ENCODE assay signal across 15 cellular contexts in the genomic region with DNA sequence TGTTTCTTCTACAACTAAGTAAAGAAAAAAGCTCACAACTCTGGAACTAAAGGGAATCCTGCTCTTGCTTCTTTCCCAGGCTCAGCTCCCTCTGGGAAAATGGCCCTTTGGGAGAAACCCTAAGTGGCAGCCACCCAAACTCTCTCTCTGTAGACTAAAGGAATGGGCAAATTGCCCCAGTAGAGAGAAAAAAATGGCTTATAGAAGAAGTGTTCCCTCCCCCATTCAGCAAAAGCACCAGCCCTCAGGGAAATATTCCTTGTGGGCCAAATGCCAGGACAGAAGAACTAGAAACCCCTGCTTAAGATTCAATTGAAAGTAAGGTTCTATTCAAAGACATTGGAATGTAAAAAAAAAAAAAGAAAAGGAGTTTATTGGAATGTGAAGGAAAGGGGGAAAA.
DNase-seq lines count a peak whose midpoint lies in the region; ATAC-seq, FAIRE-seq and TF ChIP-seq lines count a peak whose summit lies in the region.
"Had no signal": no experiment of that assay in that cellular context is flagged by ENCODE, and none has a peak within 500 bp of the region (broad histone marks: within the 10 kb centered on the region; RNA-seq: fewer than 3 reads in every experiment).

No MANE protein-coding gene starts in this region.

- intact Hi-C loops in kidney (cut with DNase I) = no loop called here

- H2AFZ ChIP-seq in neural progenitor cell (replicated peaks) = peak overlapping the region; percentile 21

- H3K9me3 ChIP-seq in neural progenitor cell (ENCODE audit: low read depth) (no peaks in the 10 kb centered on the region), kidney (ENCODE audit: control insufficient read depth in 1 of 2, low read length in 2 of 2) (no peaks in the 10 kb centered on the region)
- H3K9me3 ChIP-seq: body of pancreas had no signal

- TF ChIP-seq CTCF in epithelial cell of esophagus (IDR thresholded peaks at IDR 0.05; ENCODE audit: insufficient read depth, low read depth, low read length, missing control alignments) = no peak
- TF ChIP-seq CTCF in neural progenitor cell (IDR thresholded peaks at IDR 0.05) = no peak
- no peak for TF ChIP-seq CTCF in kidney (IDR thresholded peaks at IDR 0.05; ENCODE audit: borderline replicate concordance, extremely low read depth, insufficient read depth)
- TF ChIP-seq CTCF in nephron progenitor cell (IDR thresholded peaks at IDR 0.05) = no peak

- H3K4me3 Mint-ChIP-seq in neural progenitor cell (no peak overlapping the region), nephron progenitor cell (no peak overlapping the region)
- H3K4me3 Mint-ChIP-seq: activated CD4-positive, alpha-beta T cell treated with anti-CD3 and anti-CD28 coated beads for 36 hours; activated T-helper 17 cell treated with anti-CD3 and anti-CD28 coated beads, Interleukin-2, amount 50 U/mL, for 72 hours; H9 had no signal

- H3F3A ChIP-seq in neural progenitor cell (ENCODE audit: low read depth) = no peaks in the 10 kb centered on the region

- FAIRE-seq in kidney (lab: Jason Lieb, UNC) = no peak

- H3K27me3 Mint-ChIP-seq in neural progenitor cell (ENCODE audit: insufficient read depth, low read depth) = no peaks in the 10 kb centered on the region
- no peaks in the 10 kb centered on the region for H3K27me3 Mint-ChIP-seq in nephron progenitor cell (ENCODE audit: low read depth, poor library complexity)
- H3K27me3 Mint-ChIP-seq: activated CD4-positive, alpha-beta T cell treated with anti-CD3 and anti-CD28 coated beads for 36 hours had no signal

- H3K4me2 ChIP-seq in neural progenitor cell = no peak overlapping the region

- no peaks in the 10 kb centered on the region for H3K79me2 ChIP-seq in neural progenitor cell (ENCODE audit: low read depth)

- no peak for ATAC-seq in GM19395 (IDR thresholded peaks at IDR 0.05; ENCODE audit: unreplicated experiment)
- ATAC-seq: activated CD4-positive, alpha-beta T cell treated with anti-CD3 and anti-CD28 coated beads for 36 hours; activated T-helper 17 cell treated with anti-CD3 and anti-CD28 coated beads, Interleukin-2, amount 50 U/mL, for 72 hours; body of pancreas had no signal

- H3K27ac ChIP-seq in neural progenitor cell = no peak overlapping the region
- no peak overlapping the region for H3K27ac ChIP-seq in kidney (ENCODE audit: low read depth in 2 of 2, low read length in 2 of 2)
- H3K27ac ChIP-seq: body of pancreas had no signal

- H3K4me3 ChIP-seq in epithelial cell of esophagus (ENCODE audit: low read length) (no peak overlapping the region), neural progenitor cell (no peak overlapping the region), kidney (ENCODE audit: low read length in 2 of 2) (no peak overlapping the region)
- H3K4me3 ChIP-seq: body of pancreas had no signal

- H3K9me3 Mint-ChIP-seq in neural progenitor cell = no peaks in the 10 kb centered on the region
- H3K9me3 Mint-ChIP-seq in nephron progenitor cell = no peaks in the 10 kb centered on the region
- H3K9me3 Mint-ChIP-seq: activated T-helper 17 cell treated with anti-CD3 and anti-CD28 coated beads, Interleukin-2, amount 50 U/mL, for 72 hours; H9 had no signal

- H3K9ac ChIP-seq in neural progenitor cell = no peak overlapping the region
- H3K9ac ChIP-seq in kidney (ENCODE audit: low read length in 2 of 2) = no peak overlapping the region

- DNase-seq in Ammon's horn (ENCODE audit: low spot score) (peak; percentile 55), NCI-H226 (peak; percentile 72), epithelial cell of esophagus (ENCODE audit: low read depth) (peak; percentile 6), neural progenitor cell (ENCODE audit: low spot score) (no peak), NCI-H2196 (lab: John Stamatoyannopoulos, UW; ENCODE audit: unreplicated experiment) (no peak), kidney (no peak), nephron progenitor cell (no peak)
- DNase-seq: activated CD4-positive, alpha-beta T cell treated with anti-CD3 and anti-CD28 coated beads for 36 hours; H9; mammary epithelial cell; NCI-H345; stimulated activated CD4-positive, alpha-beta T cell treated with anti-CD3 and anti-CD28 coated beads, Interleukin-2, amount 100 ng/mL, for 48 hours had no signal

- no peak overlapping the region for H3K27ac Mint-ChIP-seq in neural progenitor cell
- H3K27ac Mint-ChIP-seq in nephron progenitor cell = no peak overlapping the region
- H3K27ac Mint-ChIP-seq: activated CD4-positive, alpha-beta T cell treated with anti-CD3 and anti-CD28 coated beads for 36 hours; activated T-helper 17 cell treated with anti-CD3 and anti-CD28 coated beads, Interleukin-2, amount 50 U/mL, for 72 hours; H9 had no signal

- H3K27me3 ChIP-seq in neural progenitor cell = no peaks in the 10 kb centered on the region
- H3K27me3 ChIP-seq: body of pancreas had no signal

- H3K4me1 ChIP-seq in neural progenitor cell (peaks cover 5% of the 10 kb centered on the region), kidney (ENCODE audit: control insufficient read depth in 1 of 2, insufficient read depth in 1 of 2, low read depth in 1 of 2, low read length in 2 of 2) (no peaks in the 10 kb centered on the region)
- H3K4me1 ChIP-seq: body of pancreas had no signal

- H3K4me1 Mint-ChIP-seq in neural progenitor cell (peaks cover 3% of the 10 kb centered on the region), nephron progenitor cell (no peaks in the 10 kb centered on the region)
- H3K4me1 Mint-ChIP-seq: activated CD4-positive, alpha-beta T cell treated with anti-CD3 and anti-CD28 coated beads for 36 hours; activated T-helper 17 cell treated with anti-CD3 and anti-CD28 coated beads, Interleukin-2, amount 50 U/mL, for 72 hours had no signal

- H4K20me1 ChIP-seq in neural progenitor cell (ENCODE audit: low read depth) = no peaks in the 10 kb centered on the region

- no peaks in the 10 kb centered on the region for H3K36me3 ChIP-seq in neural progenitor cell
- H3K36me3 ChIP-seq in kidney (ENCODE audit: control insufficient read depth in 1 of 2, insufficient read depth in 2 of 2, low read length in 2 of 2) = no peaks in the 10 kb centered on the region

- H3K36me3 Mint-ChIP-seq in neural progenitor cell = no peaks in the 10 kb centered on the region
- no peaks in the 10 kb centered on the region for H3K36me3 Mint-ChIP-seq in nephron progenitor cell (ENCODE audit: low read depth)

Comparison
In these comparisons a context has a peak if more than half of its experiments do, and no peak if none do; other contexts are left out.
1. DNase-seq: peak in Ammon's horn (single experiment), NCI-H226 (single experiment) and epithelial cell of esophagus (single experiment); none in neural progenitor cell (single experiment), NCI-H2196 (single experiment), kidney (single experiment) and nephron progenitor cell (single experiment).